ENCODE assay signal across 22 cellular contexts in the genomic region with DNA sequence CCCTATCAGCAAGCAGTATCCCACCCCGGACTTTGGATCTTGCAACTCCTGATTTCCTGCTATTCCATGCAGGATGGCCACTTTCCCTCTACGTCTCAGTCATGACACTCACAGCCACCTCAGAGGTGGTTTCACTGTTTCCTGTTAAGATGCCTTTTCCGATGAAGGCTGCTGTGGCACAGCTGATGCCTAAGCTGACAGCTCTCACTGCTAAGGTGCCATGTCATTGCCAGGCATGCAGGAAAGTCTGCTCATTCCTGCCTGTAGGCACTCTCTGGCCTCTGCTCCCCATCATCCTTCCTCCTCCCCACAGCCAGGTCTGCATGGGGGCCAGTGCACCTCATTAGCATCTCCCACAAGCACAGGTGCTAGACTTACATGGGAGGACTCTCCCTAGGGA.
"Had no signal": no experiment of that assay in that cellular context is flagged by ENCODE, and none has a peak within 500 bp of the region (broad histone marks: within the 10 kb centered on the region; RNA-seq: fewer than 3 reads in every experiment).

No MANE protein-coding gene starts in this region.

- H3K27ac Mint-ChIP-seq: T-cell; T-helper 1 cell treated with Interleukin-12 subunit alpha and Interleukin-12 subunit beta and Interleukin-4 antibody, amounts not matched to agents 30 μg/mL and 1 μg/mL, for 36 hours had no signal

- DNase-seq: Kasumi-1, MV-4-11, NCI-H1048, NCI-H1105, NCI-H187, NCI-H2029, NCI-H2081 treated with DMSO at 0.1 percent for 48 hours, NCI-H2227 treated with DMSO at 0.1 percent for 48 hours, NCI-H524 treated with DMSO at 0.1 percent for 48 hours, NCI-H69, NCI-H774, PC-3, SHP77, SK-N-SH, SW 1271, T-cell had no signal

- H3K36me3 Mint-ChIP-seq: IgD-negative memory B cell, T-cell had no signal

- H3K27me3 Mint-ChIP-seq: IgD-negative memory B cell had no signal

- H3K4me3 Mint-ChIP-seq: IgD-negative memory B cell; T-cell; T-helper 1 cell treated with Interleukin-12 subunit alpha and Interleukin-12 subunit beta and Interleukin-4 antibody, amounts not matched to agents 30 μg/mL and 1 μg/mL, for 36 hours had no signal

- H3K4me1 Mint-ChIP-seq: IgD-negative memory B cell, T-cell had no signal

- FAIRE-seq: HepG2, K562 had no signal

- H3K9me3 ChIP-seq: SK-N-SH had no signal

- H3K4me3 ChIP-seq: K562 had no signal

- H3K27ac ChIP-seq: KMS-11, RWPE1 had no signal
